Comparison of ENCODE assay signal across 34 cellular contexts in genomic region chr16:48146710-48147109, GRCh38. TPM values are rescaled to one million over a fixed set of nuclear protein-coding genes. Genes with fewer than 3 reads are reported as not detected.
"Had no signal": no experiment of that assay in that cellular context is flagged by ENCODE, and none has a peak within 500 bp of the region (broad histone marks: within the 10 kb centered on the region; RNA-seq: fewer than 3 reads in every experiment).

No MANE protein-coding gene starts in this region.

- H3K27ac ChIP-seq: cardiac muscle cell, SJSA1 had no signal

- ATAC-seq: activated T-cell treated with anti-CD3 and anti-CD28 coated beads, Interleukin-2, amount 50 U/mL, for 4 hours; Panc1; WTC11 had no signal

- H3K9ac ChIP-seq: SK-N-SH had no signal

- H3K27me3 ChIP-seq: cardiac muscle cell, MG63 had no signal

- H3K4me1 ChIP-seq: SJSA1 had no signal

- H3K9me3 ChIP-seq: MG63, SJSA1 had no signal

- H3K4me3 ChIP-seq: cardiac muscle cell, MG63, SJSA1 had no signal

- H3K4me2 ChIP-seq: SK-N-SH had no signal

- DNase-seq: activated CD4-positive, alpha-beta memory T cell treated with anti-CD3 and anti-CD28 coated beads for 36 hours; activated CD4-positive, alpha-beta T cell treated with anti-CD3 and anti-CD28 coated beads for 4 hours; activated CD4-positive, alpha-beta T cell treated with anti-CD3 and anti-CD28 coated beads, Interleukin-2, amount 50 U/mL, for 1 hour; activated CD4-positive, CD25-positive, alpha-beta regulatory T cell treated with anti-CD3 and anti-CD28 coated beads, Interleukin-2, amount 50 U/mL, for 72 hours; activated CD8-positive, alpha-beta memory T cell treated with anti-CD3 and anti-CD28 coated beads, Interleukin-2, amount 50 U/mL, for 4 hours; activated effector memory CD4-positive, alpha-beta T cell treated with Interleukin-2 at 50 U/mL for 16 hours; activated naive CD4-positive, alpha-beta T cell; activated naive CD8-positive, alpha-beta T cell treated with anti-CD3 and anti-CD28 coated beads, Interleukin-2, amount 10 ng/mL, durations not matched to agents 7 days and 5 days; activated T-cell treated with anti-CD3 and anti-CD28 coated beads for 4 hours; activated T-cell treated with anti-CD3 and anti-CD28 coated beads, Interleukin-2, amount 50 U/mL, for 4 hours; Kasumi-1; MG63; NCI-H1048; NCI-H1105 treated with DMSO at 0.1 percent for 48 hours; NCI-H1436; NCI-H1694; NCI-H1930; NCI-H2081 treated with DMSO at 0.1 percent for 48 hours; NCI-H226; NCI-H446 treated with DMSO at 0.1 percent for 48 hours; NCI-H524; NCI-H69; NCI-H82; RPMI8226; SHP77 treated with DMSO at 0.1 percent for 48 hours; SK-N-SH had no signal

- H3K36me3 ChIP-seq: cardiac muscle cell, MG63, SJSA1 had no signal

RNA-seq across cellular contexts. Expression of gene ABCC12, which starts 9.1 kb away (rescaled TPM):
- total RNA-seq: activated CD4-positive, alpha-beta memory T cell treated with anti-CD3 and anti-CD28 coated beads for 36 hours; activated naive CD8-positive, alpha-beta T cell treated with anti-CD3 and anti-CD28 coated beads, Interleukin-2, amount 10 ng/mL, durations not matched to agents 7 days and 5 days; activated T-cell treated with anti-CD3 and anti-CD28 coated beads, Interleukin-2, amount 50 U/mL, for 4 hours; activated T-helper 1 cell treated with anti-CD3 and anti-CD28 coated beads, Interleukin-12 subunit alpha, Interleukin-12 subunit beta, Interleukin-2, Interleukin-4 antibody, amounts not matched to agents 30 ng/mL and 10 ng/mL and 1 ng/mL, durations not matched to agents 14 hours and 24 hours and 36 hours; astrocyte; cardiac muscle cell; chondrocyte; WTC11 had no signal
- polyA plus RNA-seq: adipose tissue, cardiac muscle cell, SK-N-SH had no signal
